1 cellular context compared by ENCODE assay signal in genomic region chr10:72215611-72216549, GRCh38.
A peak's percentile ranks its signal among the peaks of the same experiment; 100 is the strongest.
TF ChIP-seq lines count a peak whose summit lies in the region.

Gene ANAPC16, plus strand, starts transcription at chr10:72216012. Its CDS starts 7,903 bp downstream, at chr10:72223915.
Gene ASCC1, minus strand, starts transcription at chr10:72216276. Its CDS starts 2,978 bp downstream, at chr10:72213298.

TF ChIP-seq in HepG2, 621 proteins besides CTCF, POLR2A, EP300 and RAD21 (continued from another document and continues in another):
- TF ChIP-seq, protein P1, sequence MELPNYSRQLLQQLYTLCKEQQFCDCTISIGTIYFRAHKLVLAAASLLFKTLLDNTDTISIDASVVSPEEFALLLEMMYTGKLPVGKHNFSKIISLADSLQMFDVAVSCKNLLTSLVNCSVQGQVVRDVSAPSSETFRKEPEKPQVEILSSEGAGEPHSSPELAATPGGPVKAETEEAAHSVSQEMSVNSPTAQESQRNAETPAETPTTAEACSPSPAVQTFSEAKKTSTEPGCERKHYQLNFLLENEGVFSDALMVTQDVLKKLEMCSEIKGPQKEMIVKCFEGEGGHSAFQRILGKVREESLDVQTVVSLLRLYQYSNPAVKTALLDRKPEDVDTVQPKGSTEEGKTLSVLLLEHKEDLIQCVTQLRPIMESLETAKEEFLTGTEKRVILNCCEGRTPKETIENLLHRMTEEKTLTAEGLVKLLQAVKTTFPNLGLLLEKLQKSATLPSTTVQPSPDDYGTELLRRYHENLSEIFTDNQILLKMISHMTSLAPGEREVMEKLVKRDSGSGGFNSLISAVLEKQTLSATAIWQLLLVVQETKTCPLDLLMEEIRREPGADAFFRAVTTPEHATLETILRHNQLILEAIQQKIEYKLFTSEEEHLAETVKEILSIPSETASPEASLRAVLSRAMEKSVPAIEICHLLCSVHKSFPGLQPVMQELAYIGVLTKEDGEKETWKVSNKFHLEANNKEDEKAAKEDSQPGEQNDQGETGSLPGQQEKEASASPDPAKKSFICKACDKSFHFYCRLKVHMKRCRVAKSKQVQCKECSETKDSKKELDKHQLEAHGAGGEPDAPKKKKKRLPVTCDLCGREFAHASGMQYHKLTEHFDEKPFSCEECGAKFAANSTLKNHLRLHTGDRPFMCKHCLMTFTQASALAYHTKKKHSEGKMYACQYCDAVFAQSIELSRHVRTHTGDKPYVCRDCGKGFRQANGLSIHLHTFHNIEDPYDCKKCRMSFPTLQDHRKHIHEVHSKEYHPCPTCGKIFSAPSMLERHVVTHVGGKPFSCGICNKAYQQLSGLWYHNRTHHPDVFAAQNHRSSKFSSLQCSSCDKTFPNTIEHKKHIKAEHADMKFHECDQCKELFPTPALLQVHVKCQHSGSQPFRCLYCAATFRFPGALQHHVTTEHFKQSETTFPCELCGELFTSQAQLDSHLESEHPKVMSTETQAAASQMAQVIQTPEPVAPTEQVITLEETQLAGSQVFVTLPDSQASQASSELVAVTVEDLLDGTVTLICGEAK (IDR thresholded peaks at IDR 0.05): no peak
- TF ChIP-seq, protein P1 (CRISPR knock-in tag; IDR thresholded peaks at IDR 0.05): peak; percentile 94
- no peak for TF ChIP-seq EZH2 (conservative IDR thresholded peaks at IDR 0.05; ENCODE audit: low read depth, low read length)
- no peak; the same call in 1 of the 2 replicates for TF ChIP-seq ETV6 (CRISPR knock-in tag; conservative IDR thresholded peaks at IDR 0.05)
- no peak for TF ChIP-seq HNRNPH1 (optimal IDR thresholded peaks at IDR 0.05; ENCODE audit: low read depth, low read length)
- peak; percentile 94 for TF ChIP-seq TAF1 (CRISPR knock-in tag; IDR thresholded peaks at IDR 0.05)
- peak; percentile 95 for TF ChIP-seq YEATS4 (CRISPR knock-in tag; IDR thresholded peaks at IDR 0.05; ENCODE audit: borderline replicate concordance)
- peak; percentile 16 for TF ChIP-seq U2AF1 (optimal IDR thresholded peaks at IDR 0.05; ENCODE audit: low read depth, low read length)
- TF ChIP-seq ASH2L (IDR thresholded peaks at IDR 0.05; ENCODE audit: insufficient read length, low read depth, low read length): peak; percentile 91
- peak; percentile 67; the same call in 1 of the 2 replicates for TF ChIP-seq ZSCAN21 (CRISPR knock-in tag; IDR thresholded peaks at IDR 0.05; ENCODE audit: borderline replicate concordance)
- TF ChIP-seq ZBTB42 (CRISPR knock-in tag; IDR thresholded peaks at IDR 0.05): peak; percentile 90
- peak; percentile 92 for TF ChIP-seq IKZF5 (CRISPR knock-in tag; IDR thresholded peaks at IDR 0.05)
- peak; percentile 52; the same call in 1 of the 2 replicates for TF ChIP-seq ZNF143 (CRISPR knock-in tag; IDR thresholded peaks at IDR 0.05)
- TF ChIP-seq TOE1 (CRISPR knock-in tag; IDR thresholded peaks at IDR 0.05): no peak
- no peak for TF ChIP-seq PHB2 (IDR thresholded peaks at IDR 0.05; ENCODE audit: partially characterized antibody)
- TF ChIP-seq GATAD1 (CRISPR knock-in tag; IDR thresholded peaks at IDR 0.05): peak; percentile 90
- 0 out of 2 replicates have a peak, but pooled peaks have one; percentile 57 for TF ChIP-seq ESRRA (CRISPR knock-in tag; IDR thresholded peaks at IDR 0.05; ENCODE audit: low read depth)
- TF ChIP-seq, protein P2, sequence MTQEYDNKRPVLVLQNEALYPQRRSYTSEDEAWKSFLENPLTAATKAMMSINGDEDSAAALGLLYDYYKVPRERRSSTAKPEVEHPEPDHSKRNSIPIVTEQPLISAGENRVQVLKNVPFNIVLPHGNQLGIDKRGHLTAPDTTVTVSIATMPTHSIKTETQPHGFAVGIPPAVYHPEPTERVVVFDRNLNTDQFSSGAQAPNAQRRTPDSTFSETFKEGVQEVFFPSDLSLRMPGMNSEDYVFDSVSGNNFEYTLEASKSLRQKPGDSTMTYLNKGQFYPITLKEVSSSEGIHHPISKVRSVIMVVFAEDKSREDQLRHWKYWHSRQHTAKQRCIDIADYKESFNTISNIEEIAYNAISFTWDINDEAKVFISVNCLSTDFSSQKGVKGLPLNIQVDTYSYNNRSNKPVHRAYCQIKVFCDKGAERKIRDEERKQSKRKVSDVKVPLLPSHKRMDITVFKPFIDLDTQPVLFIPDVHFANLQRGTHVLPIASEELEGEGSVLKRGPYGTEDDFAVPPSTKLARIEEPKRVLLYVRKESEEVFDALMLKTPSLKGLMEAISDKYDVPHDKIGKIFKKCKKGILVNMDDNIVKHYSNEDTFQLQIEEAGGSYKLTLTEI (CRISPR knock-in tag; conservative IDR thresholded peaks at IDR 0.05): no peak
- peak; percentile 92 for TF ChIP-seq TBX2 (CRISPR knock-in tag; IDR thresholded peaks at IDR 0.05; ENCODE audit: borderline replicate concordance)
- peak; percentile 71; the same call in 1 of the 2 replicates for TF ChIP-seq GLI4 (CRISPR knock-in tag; IDR thresholded peaks at IDR 0.05; ENCODE audit: borderline replicate concordance)
- peak; percentile 82; the same call in 1 of the 2 replicates for TF ChIP-seq ZFP37 (CRISPR knock-in tag; IDR thresholded peaks at IDR 0.05; ENCODE audit: borderline replicate concordance)
- TF ChIP-seq ZNF574 (CRISPR knock-in tag; IDR thresholded peaks at IDR 0.05): peak; percentile 76
- peak; percentile 93 for TF ChIP-seq PCBP1 (IDR thresholded peaks at IDR 0.05; ENCODE audit: borderline replicate concordance, low read depth, low read length)
- TF ChIP-seq, protein P3, sequence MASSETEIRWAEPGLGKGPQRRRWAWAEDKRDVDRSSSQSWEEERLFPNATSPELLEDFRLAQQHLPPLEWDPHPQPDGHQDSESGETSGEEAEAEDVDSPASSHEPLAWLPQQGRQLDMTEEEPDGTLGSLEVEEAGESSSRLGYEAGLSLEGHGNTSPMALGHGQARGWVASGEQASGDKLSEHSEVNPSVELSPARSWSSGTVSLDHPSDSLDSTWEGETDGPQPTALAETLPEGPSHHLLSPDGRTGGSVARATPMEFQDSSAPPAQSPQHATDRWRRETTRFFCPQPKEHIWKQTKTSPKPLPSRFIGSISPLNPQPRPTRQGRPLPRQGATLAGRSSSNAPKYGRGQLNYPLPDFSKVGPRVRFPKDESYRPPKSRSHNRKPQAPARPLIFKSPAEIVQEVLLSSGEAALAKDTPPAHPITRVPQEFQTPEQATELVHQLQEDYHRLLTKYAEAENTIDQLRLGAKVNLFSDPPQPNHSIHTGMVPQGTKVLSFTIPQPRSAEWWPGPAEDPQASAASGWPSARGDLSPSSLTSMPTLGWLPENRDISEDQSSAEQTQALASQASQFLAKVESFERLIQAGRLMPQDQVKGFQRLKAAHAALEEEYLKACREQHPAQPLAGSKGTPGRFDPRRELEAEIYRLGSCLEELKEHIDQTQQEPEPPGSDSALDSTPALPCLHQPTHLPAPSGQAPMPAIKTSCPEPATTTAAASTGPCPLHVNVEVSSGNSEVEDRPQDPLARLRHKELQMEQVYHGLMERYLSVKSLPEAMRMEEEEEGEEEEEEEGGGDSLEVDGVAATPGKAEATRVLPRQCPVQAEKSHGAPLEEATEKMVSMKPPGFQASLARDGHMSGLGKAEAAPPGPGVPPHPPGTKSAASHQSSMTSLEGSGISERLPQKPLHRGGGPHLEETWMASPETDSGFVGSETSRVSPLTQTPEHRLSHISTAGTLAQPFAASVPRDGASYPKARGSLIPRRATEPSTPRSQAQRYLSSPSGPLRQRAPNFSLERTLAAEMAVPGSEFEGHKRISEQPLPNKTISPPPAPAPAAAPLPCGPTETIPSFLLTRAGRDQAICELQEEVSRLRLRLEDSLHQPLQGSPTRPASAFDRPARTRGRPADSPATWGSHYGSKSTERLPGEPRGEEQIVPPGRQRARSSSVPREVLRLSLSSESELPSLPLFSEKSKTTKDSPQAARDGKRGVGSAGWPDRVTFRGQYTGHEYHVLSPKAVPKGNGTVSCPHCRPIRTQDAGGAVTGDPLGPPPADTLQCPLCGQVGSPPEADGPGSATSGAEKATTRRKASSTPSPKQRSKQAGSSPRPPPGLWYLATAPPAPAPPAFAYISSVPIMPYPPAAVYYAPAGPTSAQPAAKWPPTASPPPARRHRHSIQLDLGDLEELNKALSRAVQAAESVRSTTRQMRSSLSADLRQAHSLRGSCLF (CRISPR knock-in tag; IDR thresholded peaks at IDR 0.05; ENCODE audit: borderline replicate concordance): no peak
- TF ChIP-seq SNRNP70 (IDR thresholded peaks at IDR 0.05; ENCODE audit: low read depth, low read length): no peak
- TF ChIP-seq RBM39 (IDR thresholded peaks at IDR 0.05; ENCODE audit: low read depth, low read length, poor library complexity, severe bottlenecking): peak; percentile 91
- no peak for TF ChIP-seq CENPX (CRISPR knock-in tag; IDR thresholded peaks at IDR 0.05)
- 0 out of 2 replicates have a peak, but pooled peaks have one; percentile 63 for TF ChIP-seq ZNF678 (CRISPR knock-in tag; IDR thresholded peaks at IDR 0.05)
- peak; percentile 62 for TF ChIP-seq ELF1 (CRISPR knock-in tag; IDR thresholded peaks at IDR 0.05)
- no peak for TF ChIP-seq ZNF530 (CRISPR knock-in tag; IDR thresholded peaks at IDR 0.05; ENCODE audit: low read depth)
- TF ChIP-seq PRDM4 (CRISPR knock-in tag; IDR thresholded peaks at IDR 0.05; ENCODE audit: borderline replicate concordance): no peak
- peak; percentile 78; the same call in 1 of the 2 replicates for TF ChIP-seq TSC22D2 (CRISPR knock-in tag; IDR thresholded peaks at IDR 0.05; ENCODE audit: borderline replicate concordance)
- TF ChIP-seq ZNF34 (CRISPR knock-in tag; IDR thresholded peaks at IDR 0.05; ENCODE audit: borderline replicate concordance): no peak
- TF ChIP-seq SP1 (IDR thresholded peaks at IDR 0.05): no peak
- peak; percentile 99 for TF ChIP-seq SP1 (CRISPR knock-in tag; IDR thresholded peaks at IDR 0.05)
- TF ChIP-seq KLF6 (CRISPR knock-in tag; IDR thresholded peaks at IDR 0.05): peak; percentile 93
